Comparison of ENCODE assay signal across 8 cellular contexts in the genomic region with DNA sequence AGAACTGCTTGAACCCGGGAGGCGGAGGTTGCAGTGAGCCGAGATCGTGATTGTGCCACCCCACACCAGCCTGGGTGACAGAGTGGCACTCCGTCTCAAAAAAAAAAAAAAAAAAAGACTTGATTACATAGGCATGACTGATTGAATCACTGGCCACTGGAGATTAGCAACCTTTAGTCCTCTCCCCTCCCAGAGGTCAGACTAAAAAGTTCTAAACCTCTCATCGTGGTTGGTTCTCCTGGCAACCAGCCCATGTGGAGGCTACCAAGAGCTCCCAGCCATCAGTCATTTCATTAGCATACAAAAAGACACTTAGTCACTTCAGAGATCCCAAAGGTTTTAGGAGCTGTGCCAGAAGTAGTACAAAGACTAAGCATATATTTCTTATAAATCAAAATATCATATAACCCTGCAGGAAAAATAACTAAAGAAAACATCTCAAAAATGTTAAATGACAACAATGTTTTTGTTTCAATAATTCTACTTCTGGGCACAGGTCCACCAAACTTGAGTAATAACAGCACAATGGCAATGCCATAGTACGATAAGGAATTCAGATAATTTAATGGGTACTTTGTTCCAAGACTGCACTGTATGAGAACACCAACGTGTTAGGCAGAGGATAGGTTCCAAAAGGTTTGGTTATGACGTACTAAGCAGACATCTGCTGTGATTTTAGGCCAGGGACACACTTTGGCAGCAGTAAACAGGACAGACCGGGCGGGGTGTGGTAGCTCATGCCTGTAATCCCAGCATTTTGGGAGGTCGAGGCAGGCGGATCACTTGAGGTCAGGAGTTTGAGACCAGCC. TPM values are rescaled to one million over a fixed set of nuclear protein-coding genes. Genes with fewer than 3 reads are reported as not detected.
A peak's percentile ranks its signal among the peaks of the same experiment; 100 is the strongest.
DNase-seq lines count a peak whose midpoint lies in the region; ATAC-seq lines count a peak whose summit lies in the region.

No MANE protein-coding gene starts in this region.

- DNase-seq in activated naive CD4-positive, alpha-beta T cell treated with Interleukin-2 at 50 U/mL for 16 hours = peak; percentile 13
- DNase-seq in activated naive CD4-positive, alpha-beta T cell treated with anti-CD3 and anti-CD28 coated beads, Interleukin-2, amount 50 U/mL, for 16 hours = no peak
- DNase-seq in RPMI7951 (ENCODE audit: low read depth) (peak; percentile 91), fibroblast of gingiva (ENCODE audit: low read depth) (peak; percentile 97), skeletal muscle cell (ENCODE audit: low read depth) (peak; percentile 79)
- no peak for DNase-seq in activated CD4-positive, alpha-beta T cell treated with anti-CD3 and anti-CD28 coated beads, Interleukin-2, amount 50 U/mL, for 1 hour

- ATAC-seq in GM21619 (IDR thresholded peaks at IDR 0.05; ENCODE audit: unreplicated experiment) (no peak), HG02759 (IDR thresholded peaks at IDR 0.05; ENCODE audit: unreplicated experiment) (no peak)

- H3K4me3 ChIP-seq in skeletal muscle cell (ENCODE audit: low read depth, low read length) = no peak overlapping the region

RNA-seq across cellular contexts. Expression of gene USP48, which starts 18.1 kb away (rescaled TPM):
- 32.6 and 40.5 TPM in 2 replicates for total RNA-seq in RPMI7951 (2014; rRNA removed; shearing (Covaris generic))

RNA-seq across cellular contexts. Expression of gene LDLRAD2, which starts 47.2 kb away (rescaled TPM):
- total RNA-seq in RPMI7951 (2014; rRNA removed; shearing (Covaris generic)) = not detected in 2 replicates

Comparison
In these comparisons a context has a peak if more than half of its experiments do, and no peak if none do; other contexts are left out.
1. DNase-seq: peak in activated naive CD4-positive, alpha-beta T cell treated with Interleukin-2 at 50 U/mL for 16 hours (single experiment), RPMI7951 (single experiment), fibroblast of gingiva (single experiment) and skeletal muscle cell (single experiment); none in activated naive CD4-positive, alpha-beta T cell treated with anti-CD3 and anti-CD28 coated beads, Interleukin-2, amount 50 U/mL, for 16 hours (single experiment) and activated CD4-positive, alpha-beta T cell treated with anti-CD3 and anti-CD28 coated beads, Interleukin-2, amount 50 U/mL, for 1 hour (single experiment).